ENCODE assay signal across 16 cellular contexts in the genomic region with DNA sequence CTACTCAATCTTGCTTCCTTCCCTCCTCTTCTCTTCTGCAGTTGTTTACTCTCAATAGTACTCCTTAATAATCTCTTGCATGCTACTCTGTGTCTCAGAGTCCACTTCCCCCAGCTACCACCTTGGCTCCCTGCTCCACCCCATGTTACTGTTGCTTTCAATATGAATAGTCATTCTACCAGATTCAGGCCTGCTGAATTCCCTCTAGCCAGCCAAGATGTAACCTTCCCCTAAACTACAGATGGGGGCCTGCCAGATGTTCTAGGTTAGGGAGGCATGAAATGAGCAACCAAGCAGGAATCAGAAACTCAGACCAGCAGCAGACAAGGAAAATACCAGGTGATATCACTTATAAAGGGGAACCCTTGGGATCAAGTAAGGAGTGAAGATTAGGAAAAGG.
DNase-seq lines count a peak whose midpoint lies in the region; ATAC-seq, FAIRE-seq and TF ChIP-seq lines count a peak whose summit lies in the region.
"Had no signal": no experiment of that assay in that cellular context is flagged by ENCODE, and none has a peak within 500 bp of the region (broad histone marks: within the 10 kb centered on the region; RNA-seq: fewer than 3 reads in every experiment).

No MANE protein-coding gene starts in this region.

- FAIRE-seq in GM12891 (lab: Jason Lieb, UNC) = peak; percentile 57
- FAIRE-seq: A204.1 had no signal

- H3K36me3 ChIP-seq in HAP-1 (replicated peaks) = no peaks in the 10 kb centered on the region

- intact Hi-C loops in sciatic nerve (cut with DNase I) (no loop called here), Right ventricle myocardium superior (cut with DNase I) (loop anchor here (10.0 kb wide), 1 partner anchor 410 kb away; a partner anchor contains a TSS)

- no peaks in the 10 kb centered on the region for H3K27me3 ChIP-seq in HAP-1 (ENCODE audit: low read depth)

- no peak overlapping the region for H3K4me3 ChIP-seq in HAP-1
- H3K4me3 ChIP-seq: GM23338 had no signal

- peak; percentile 44 for ATAC-seq in GM19467 (IDR thresholded peaks at IDR 0.05; ENCODE audit: unreplicated experiment)
- ATAC-seq in HG02623 (IDR thresholded peaks at IDR 0.05; ENCODE audit: unreplicated experiment) = peak; percentile 65
- ATAC-seq in HG03175 (IDR thresholded peaks at IDR 0.05; ENCODE audit: unreplicated experiment) = peak; percentile 52
- ATAC-seq in sciatic nerve = no peak
- no peak for ATAC-seq in Right ventricle myocardium superior (ENCODE audit: poor library complexity)
- ATAC-seq: activated CD8-positive, alpha-beta memory T cell treated with anti-CD3 and anti-CD28 coated beads, Interleukin-2, amount 10 ng/mL, durations not matched to agents 7 days and 5 days; GM23338 had no signal

- no peak for DNase-seq in GM12891 (ENCODE audit: insufficient read length, low spot score)
- no peak for DNase-seq in sciatic nerve (ENCODE audit: low spot score)
- DNase-seq in HAP-1 (ENCODE audit: low spot score in 2 of 2) = no peak
- DNase-seq in Right ventricle myocardium superior = no peak
- no peak for DNase-seq in stimulated activated CD4-positive, alpha-beta T cell treated with anti-CD3 and anti-CD28 coated beads, Interleukin-12 subunit alpha, Interleukin-12 subunit beta, amount 100 ng/mL, for 4 hours
- DNase-seq: activated CD8-positive, alpha-beta memory T cell treated with anti-CD3 and anti-CD28 coated beads, Interleukin-2, amount 10 ng/mL, durations not matched to agents 7 days and 5 days; aorta; DMS 273 treated with DMSO at 0.1 percent for 48 hours; NCI-H1436 treated with DMSO at 0.1 percent for 48 hours; NCI-H2227 treated with DMSO at 0.1 percent for 48 hours; SIG-M5 had no signal

- in situ Hi-C loops in HAP-1 (cut with MboI; ENCODE audit: low sequenced_read_pairs) = loop anchor here (25.0 kb wide), 1 partner anchor 792 kb away; no protein-coding TSS in a partner anchor

- no peak for TF ChIP-seq POLR2A in GM12891 (IDR thresholded peaks at IDR 0.05; ENCODE audit: low read depth, low read length)

- no peaks in the 10 kb centered on the region for H3K4me1 ChIP-seq in HAP-1

- H3K9me3 ChIP-seq in HAP-1 = no peaks in the 10 kb centered on the region

TF ChIP-seq in GM12891, 5 proteins besides CTCF, POLR2A, EP300 and RAD21:
- TF ChIP-seq TAF1 (IDR thresholded peaks at IDR 0.05; ENCODE audit: low read depth, low read length) (no peak), POLR2AphosphoS5 (IDR thresholded peaks at IDR 0.05; ENCODE audit: low read depth, low read length) (no peak), PAX5 (IDR thresholded peaks at IDR 0.05; ENCODE audit: insufficient read depth, low read length, severe bottlenecking) (no peak), POU2F2 (IDR thresholded peaks at IDR 0.05; ENCODE audit: low read depth, low read length) (0 out of 2 replicates have a peak, but pooled peaks have one; percentile 17), SPI1 (IDR thresholded peaks at IDR 0.05; ENCODE audit: low read depth, low read length) (peak; percentile 33; the same call in 1 of the 2 replicates)

Comparison
In these comparisons a context has a peak if more than half of its experiments do, and no peak if none do; other contexts are left out.
1. ATAC-seq: peak in GM19467 (single experiment), HG02623 (single experiment) and HG03175 (single experiment); none in sciatic nerve (single experiment) and Right ventricle myocardium superior (single experiment).